Comparison of ENCODE assay signal across 20 cellular contexts in the genomic region with DNA sequence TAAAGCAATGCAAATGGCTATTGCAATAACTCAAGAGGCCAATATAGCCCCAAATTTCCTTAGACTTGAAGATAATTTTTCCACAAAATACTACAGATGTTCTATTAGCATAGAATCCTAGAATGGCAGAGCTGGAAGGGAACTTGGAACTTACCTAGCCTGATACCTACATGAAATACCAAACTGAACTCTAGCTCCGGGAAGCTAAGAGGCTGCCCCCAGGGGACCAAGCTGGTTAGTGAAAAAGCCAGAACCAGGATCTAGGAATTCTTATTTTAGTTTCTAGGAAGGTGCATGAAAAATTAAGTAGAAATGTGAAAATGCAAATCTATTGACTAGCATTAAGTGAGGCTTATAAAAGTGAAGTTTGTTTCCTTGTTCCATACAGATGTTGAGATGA.
"Had no signal": no experiment of that assay in that cellular context is flagged by ENCODE, and none has a peak within 500 bp of the region (broad histone marks: within the 10 kb centered on the region; RNA-seq: fewer than 3 reads in every experiment).

No MANE protein-coding gene starts in this region.

- ATAC-seq: foreskin keratinocyte; left cardiac atrium; left ventricle myocardium superior; naive thymus-derived CD4-positive, alpha-beta T cell; pancreas; right cardiac atrium; stimulated activated effector memory CD8-positive, alpha-beta T cell treated with anti-CD3 and anti-CD28 coated beads, Interleukin-12 subunit alpha, Interleukin-12 subunit beta, amount 100 ng/mL, for 72 hours; stimulated activated naive CD8-positive, alpha-beta T cell treated with anti-CD3 and anti-CD28 coated beads, Interleukin-15, Interleukin-2, amounts not matched to agents 100 U/mL and 50 U/mL, for 24 hours had no signal

- H3K4me1 ChIP-seq: pancreas, upper lobe of left lung had no signal

- H3K9me3 Mint-ChIP-seq: stimulated activated effector memory CD8-positive, alpha-beta T cell treated with anti-CD3 and anti-CD28 coated beads, Interleukin-12 subunit alpha, Interleukin-12 subunit beta, amount 100 ng/mL, for 72 hours had no signal

- H3K4me3 ChIP-seq: lung, pancreas, suprapubic skin, tibial artery, upper lobe of left lung, uterus had no signal

- H3K4me3 Mint-ChIP-seq: naive thymus-derived CD4-positive, alpha-beta T cell; stimulated activated effector memory CD8-positive, alpha-beta T cell treated with anti-CD3 and anti-CD28 coated beads, Interleukin-12 subunit alpha, Interleukin-12 subunit beta, amount 100 ng/mL, for 72 hours had no signal

- H3K27me3 Mint-ChIP-seq: progenitor cell of endocrine pancreas had no signal

- H3K27ac Mint-ChIP-seq: progenitor cell of endocrine pancreas; stimulated activated effector memory CD8-positive, alpha-beta T cell treated with anti-CD3 and anti-CD28 coated beads, Interleukin-12 subunit alpha, Interleukin-12 subunit beta, amount 100 ng/mL, for 72 hours had no signal

- H3K27me3 ChIP-seq: foreskin keratinocyte, pancreas, suprapubic skin, tibial artery, upper lobe of left lung, uterus had no signal

- H3K27ac ChIP-seq: foreskin keratinocyte, pancreas, suprapubic skin, tibial artery, upper lobe of left lung, uterus had no signal

- H3K36me3 Mint-ChIP-seq: stimulated activated effector memory CD8-positive, alpha-beta T cell treated with anti-CD3 and anti-CD28 coated beads, Interleukin-12 subunit alpha, Interleukin-12 subunit beta, amount 100 ng/mL, for 72 hours had no signal

- H3K36me3 ChIP-seq: pancreas, suprapubic skin, tibial artery, upper lobe of left lung, uterus had no signal

- H3K9me3 ChIP-seq: pancreas, suprapubic skin, tibial artery, upper lobe of left lung, uterus had no signal

- DNase-seq: erythroblast; foreskin keratinocyte; kidney; left cardiac atrium; left ventricle myocardium superior; mesenchymal stem cell; naive thymus-derived CD4-positive, alpha-beta T cell; pancreas; right cardiac atrium; small intestine; stimulated activated CD4-positive, alpha-beta T cell treated with anti-CD3 and anti-CD28 coated beads, Interleukin-4, amount 100 ng/mL, for 1 hour; stimulated activated CD8-positive, alpha-beta memory T cell treated with anti-CD3 and anti-CD28 coated beads, Interleukin-4, amount 100 ng/mL, for 48 hours; stimulated activated naive CD8-positive, alpha-beta T cell treated with anti-CD3 and anti-CD28 coated beads, Interleukin-15, Interleukin-2, amounts not matched to agents 100 U/mL and 50 U/mL, for 24 hours; tibial artery; upper lobe of left lung; uterus had no signal
